Comparison of ENCODE assay signal across 11 cellular contexts in the genomic region with DNA sequence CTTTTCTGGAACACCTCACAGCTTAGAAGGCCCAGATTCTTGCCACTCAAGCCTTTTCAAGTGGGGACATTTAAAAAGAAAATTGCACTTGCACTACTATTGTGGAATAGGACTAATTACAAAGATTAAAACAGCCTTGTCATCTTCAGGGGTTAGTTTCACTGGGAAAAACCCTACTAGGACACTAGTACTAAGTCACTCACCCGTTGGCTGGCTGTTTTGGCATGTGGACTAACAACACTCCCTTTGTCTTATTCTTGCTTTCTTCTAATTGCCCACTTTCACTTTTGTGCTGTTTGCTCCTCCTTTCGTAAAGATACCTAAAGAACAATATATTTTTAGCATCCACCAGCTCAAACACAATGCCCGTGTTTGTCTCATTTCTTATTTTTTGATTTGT.
"Had no signal": no experiment of that assay in that cellular context is flagged by ENCODE, and none has a peak within 500 bp of the region (broad histone marks: within the 10 kb centered on the region; RNA-seq: fewer than 3 reads in every experiment).

No MANE protein-coding gene starts in this region.

- H3K4me3 ChIP-seq: cardiac muscle cell, colonic mucosa, heart right ventricle had no signal

- H3K9me3 ChIP-seq: colonic mucosa, heart right ventricle had no signal

- H3K27me3 ChIP-seq: cardiac muscle cell, colonic mucosa, heart right ventricle had no signal

- FAIRE-seq: islet of Langerhans had no signal

- ATAC-seq: activated CD4-positive, alpha-beta T cell treated with anti-CD3 and anti-CD28 coated beads for 36 hours; activated CD8-positive, alpha-beta T cell treated with anti-CD3 and anti-CD28 coated beads, Interleukin-2, amount 10 ng/mL, durations not matched to agents 7 days and 5 days; heart right ventricle had no signal

- H3K4me1 ChIP-seq: colonic mucosa, heart right ventricle had no signal

- H3K27ac ChIP-seq: cardiac muscle cell, colonic mucosa, heart right ventricle had no signal

- DNase-seq: activated CD4-positive, alpha-beta T cell treated with anti-CD3 and anti-CD28 coated beads for 36 hours; activated CD8-positive, alpha-beta T cell treated with anti-CD3 and anti-CD28 coated beads, Interleukin-2, amount 10 ng/mL, durations not matched to agents 7 days and 5 days; activated naive CD4-positive, alpha-beta T cell treated with anti-CD3 and anti-CD28 coated beads for 36 hours; colonic mucosa; foreskin melanocyte; heart right ventricle; nephron progenitor cell; stimulated activated CD4-positive, alpha-beta T cell treated with anti-CD3 and anti-CD28 coated beads, Interleukin-4, amount 100 ng/mL, for 24 hours; T-helper 9 cell had no signal

- H3K36me3 ChIP-seq: cardiac muscle cell, colonic mucosa, heart right ventricle had no signal
